ENCODE assay signal across 8 cellular contexts in genomic region chr9:70080481-70081119, GRCh38. TPM values are rescaled to one million over a fixed set of nuclear protein-coding genes. Genes with fewer than 3 reads are reported as not detected.
DNase-seq lines count a peak whose midpoint lies in the region; ATAC-seq and TF ChIP-seq lines count a peak whose summit lies in the region.

No MANE protein-coding gene starts in this region.

- no peak for TF ChIP-seq POLR2A in breast epithelium (IDR thresholded peaks at IDR 0.05)

- intact Hi-C loops in breast epithelium (cut with DNase I; ENCODE audit: low total_unique reads): no loop called here
- intact Hi-C loops in activated CD8-positive, alpha-beta T cell treated with anti-CD3 and anti-CD28 coated beads for 36 hours (cut with micrococcal nuclease): no loop called here

- WGBS in mesodermal cell (ENCODE audit: insufficient coverage in 2 of 2), 2 experiments: 82 to 92% methylated on average over 3 to 5 of the region's 5 CpGs

- H3K9me3 Mint-ChIP-seq in activated CD8-positive, alpha-beta T cell treated with anti-CD3 and anti-CD28 coated beads for 36 hours: no peaks in the 10 kb centered on the region

- no peaks in the 10 kb centered on the region for H3K36me3 Mint-ChIP-seq in activated CD8-positive, alpha-beta T cell treated with anti-CD3 and anti-CD28 coated beads for 36 hours (ENCODE audit: low read depth)

- TF ChIP-seq CTCF in breast epithelium (IDR thresholded peaks at IDR 0.05): no peak
- TF ChIP-seq CTCF in activated CD8-positive, alpha-beta T cell treated with anti-CD3 and anti-CD28 coated beads for 36 hours (IDR thresholded peaks at IDR 0.05): no peak

- DNase-seq in AG20443 (ENCODE audit: low spot score) (peak; percentile 64), NCI-H1105 (lab: John Stamatoyannopoulos, UW) (peak; percentile 52), breast epithelium (ENCODE audit: low spot score in 2 of 2) (peak in 1 of 2 donors; percentile 28), OCI-M2 (lab: John Stamatoyannopoulos, UW; ENCODE audit: unreplicated experiment) (no peak)
- no peak for DNase-seq in activated CD8-positive, alpha-beta T cell treated with anti-CD3 and anti-CD28 coated beads for 36 hours

- H3K27me3 Mint-ChIP-seq in activated CD8-positive, alpha-beta T cell treated with anti-CD3 and anti-CD28 coated beads for 36 hours: peaks cover 12% of the 10 kb centered on the region

- ATAC-seq in activated CD8-positive, alpha-beta T cell treated with anti-CD3 and anti-CD28 coated beads for 36 hours: no peak
- ATAC-seq in GM21381 (IDR thresholded peaks at IDR 0.05; ENCODE audit: unreplicated experiment): no peak
- ATAC-seq in HG02678 (IDR thresholded peaks at IDR 0.05; ENCODE audit: unreplicated experiment): no peak

- H3K4me1 ChIP-seq in breast epithelium (peaks cover 0 to 10% of the 10 kb centered on the region in 2 donors), mesodermal cell (ENCODE audit: control insufficient read depth, insufficient read depth, low read length, poor library complexity, severe bottlenecking) (peaks cover 16% of the 10 kb centered on the region)

- POLR2A ChIA-PET in activated CD8-positive, alpha-beta T cell treated with anti-CD3 and anti-CD28 coated beads for 36 hours (lab: Charles Lee): no interaction called here

- H3K27me3 ChIP-seq in breast epithelium: no peaks in the 10 kb centered on the region

- H3K36me3 ChIP-seq in breast epithelium (no peaks in the 10 kb centered on the region), mesodermal cell (ENCODE audit: control insufficient read depth, insufficient read depth, low read length) (no peaks in the 10 kb centered on the region)

- CTCF ChIA-PET in activated CD8-positive, alpha-beta T cell treated with anti-CD3 and anti-CD28 coated beads for 36 hours (lab: Charles Lee): interaction anchor here (2.8 kb wide), 1 partner anchor 33 kb away, joined by 8 read pairs; no protein-coding TSS in a partner anchor

- no peaks in the 10 kb centered on the region for H3K4me1 Mint-ChIP-seq in activated CD8-positive, alpha-beta T cell treated with anti-CD3 and anti-CD28 coated beads for 36 hours (ENCODE audit: low read depth)

- H3K27ac ChIP-seq in breast epithelium (peak overlapping the region; percentile 65 to 84), mesodermal cell (ENCODE audit: low read depth, low read length, severe bottlenecking) (peak overlapping the region; percentile 80)

- no peak overlapping the region for H3K4me3 Mint-ChIP-seq in activated CD8-positive, alpha-beta T cell treated with anti-CD3 and anti-CD28 coated beads for 36 hours

- H3K4me3 ChIP-seq in breast epithelium (no peak overlapping the region), mesodermal cell (ENCODE audit: extremely low read depth, insufficient read depth, low read length, poor library complexity, severe bottlenecking) (no peak overlapping the region)

- H3K27ac Mint-ChIP-seq in activated CD8-positive, alpha-beta T cell treated with anti-CD3 and anti-CD28 coated beads for 36 hours: no peak overlapping the region

- H3K9me3 ChIP-seq in breast epithelium (no peaks in the 10 kb centered on the region), mesodermal cell (ENCODE audit: control insufficient read depth, low read length) (no peaks in the 10 kb centered on the region)

RNA-seq across cellular contexts. Expression of gene MAMDC2, which starts 37.0 kb away (rescaled TPM):
- 10 to 100 TPM; 17.0 to 33.9 (median 18.7) TPM for total RNA-seq in breast epithelium
- polyA plus RNA-seq in mesodermal cell (2013, experiment 1 of 2): 19.1 TPM
- 20.0 TPM for polyA plus RNA-seq in mesodermal cell (2013, experiment 2 of 2)
- total RNA-seq in activated CD8-positive, alpha-beta T cell treated with anti-CD3 and anti-CD28 coated beads for 36 hours: not detected

Comparison
In these comparisons a context has a peak if more than half of its experiments do, and no peak if none do; other contexts are left out.
1. DNase-seq: peak in AG20443 (single experiment) and NCI-H1105 (single experiment); none in activated CD8-positive, alpha-beta T cell treated with anti-CD3 and anti-CD28 coated beads for 36 hours (single experiment) and OCI-M2 (single experiment).
2. RNA of gene MAMDC2, which starts 37.0 kb away (total RNA-seq): 17.0 to 33.9 TPM in breast epithelium; not detected in activated CD8-positive, alpha-beta T cell treated with anti-CD3 and anti-CD28 coated beads for 36 hours; every median in the first group is over 10 times any median in the second.